1 cellular context compared by ENCODE assay signal in genomic region chr5:150631326-150631701, GRCh38.
TF ChIP-seq lines count a peak whose summit lies in the region.

No MANE protein-coding gene starts in this region.

TF ChIP-seq in liver, 16 proteins besides CTCF, POLR2A, EP300 and RAD21:
- no peak for TF ChIP-seq TAF1 (conservative IDR thresholded peaks at IDR 0.05)
- TF ChIP-seq GABPA (IDR thresholded peaks at IDR 0.05 in 1 of 2, conservative IDR thresholded peaks at IDR 0.05 in 1 of 2) = no peak
